22 cellular contexts compared by ENCODE assay signal in genomic region chr3:13651775-13652428, GRCh38.
DNase-seq lines count a peak whose midpoint lies in the region; ATAC-seq and TF ChIP-seq lines count a peak whose summit lies in the region.
"Had no signal": no experiment of that assay in that cellular context is flagged by ENCODE, and none has a peak within 500 bp of the region (broad histone marks: within the 10 kb centered on the region; RNA-seq: fewer than 3 reads in every experiment).

No MANE protein-coding gene starts in this region.

- peaks cover 73% of the 10 kb centered on the region for H3K4me1 Mint-ChIP-seq in activated CD4-positive, alpha-beta memory T cell treated with anti-CD3 and anti-CD28 coated beads, Interleukin-2, amount 10 ng/mL, durations not matched to agents 7 days and 5 days
- H3K4me1 Mint-ChIP-seq in activated CD4-positive, alpha-beta memory T cell treated with anti-CD3 and anti-CD28 coated beads for 36 hours (ENCODE audit: low read depth), result peaks cover 40% of the 10 kb centered on the region
- peaks cover 29 to 60% of the 10 kb centered on the region in 2 donors for H3K4me1 Mint-ChIP-seq in effector memory CD8-positive, alpha-beta T cell (ENCODE audit: low read depth in 2 of 2)
- H3K4me1 Mint-ChIP-seq in type B pancreatic cell (ENCODE audit: unreplicated experiment), result peaks cover 37% of the 10 kb centered on the region

- peaks cover 29% of the 10 kb centered on the region for H3K4me1 ChIP-seq in NT2/D1 (ENCODE audit: insufficient read depth, insufficient read length)
- H3K4me1 ChIP-seq: BE2C had no signal

- DNase-seq in activated CD4-positive, alpha-beta memory T cell treated with anti-CD3 and anti-CD28 coated beads, Interleukin-2, amount 10 ng/mL, durations not matched to agents 7 days and 5 days, result no peak
- DNase-seq in activated CD4-positive, alpha-beta memory T cell treated with anti-CD3 and anti-CD28 coated beads for 36 hours, result no peak
- no peak for DNase-seq in NT2/D1 (ENCODE audit: low read depth, low spot score)
- no peak for DNase-seq in effector memory CD8-positive, alpha-beta T cell
- DNase-seq in type B pancreatic cell (ENCODE audit: extremely low spot score, unreplicated experiment), result no peak
- no peak for DNase-seq in sciatic nerve (ENCODE audit: low spot score)
- DNase-seq: BE2C, Caco-2, DND-41, Kasumi-1, NCI-H1417 treated with DMSO at 0.1 percent for 48 hours, NCI-H187, NCI-H446, NCI-H526, PC-3, RPMI8226, SHP77 treated with DMSO at 0.1 percent for 48 hours had no signal

- H3K27me3 Mint-ChIP-seq in activated CD4-positive, alpha-beta memory T cell treated with anti-CD3 and anti-CD28 coated beads, Interleukin-2, amount 10 ng/mL, durations not matched to agents 7 days and 5 days, result peaks cover 29% of the 10 kb centered on the region
- peaks cover 14% of the 10 kb centered on the region for H3K27me3 Mint-ChIP-seq in activated CD4-positive, alpha-beta memory T cell treated with anti-CD3 and anti-CD28 coated beads for 36 hours
- H3K27me3 Mint-ChIP-seq in effector memory CD8-positive, alpha-beta T cell, result peaks cover 30 to 38% of the 10 kb centered on the region in 2 donors
- H3K27me3 Mint-ChIP-seq in type B pancreatic cell, result peaks cover 31% of the 10 kb centered on the region

- ATAC-seq in effector memory CD8-positive, alpha-beta T cell (replicated peaks), result no peak
- ATAC-seq in sciatic nerve (no peak), GM21717 (IDR thresholded peaks at IDR 0.05; ENCODE audit: unreplicated experiment) (no peak), GM18873 (IDR thresholded peaks at IDR 0.05; ENCODE audit: low FRiP score, unreplicated experiment) (no peak)
- ATAC-seq: GM12878, PC-3 had no signal

- peaks cover 59% of the 10 kb centered on the region for H3K27me3 ChIP-seq in NT2/D1 (ENCODE audit: insufficient read depth, insufficient read length)
- H3K27me3 ChIP-seq: BE2C had no signal

- intact Hi-C loops in activated CD4-positive, alpha-beta memory T cell treated with anti-CD3 and anti-CD28 coated beads for 36 hours (cut with micrococcal nuclease), result no loop called here
- intact Hi-C loops in sciatic nerve (cut with DNase I), result no loop called here

- no peaks in the 10 kb centered on the region for H3K9me3 ChIP-seq in NT2/D1 (ENCODE audit: insufficient read depth, low read length)
- H3K9me3 ChIP-seq: BE2C, Caco-2 had no signal

- H3K4me3 ChIP-seq in NT2/D1 (ENCODE audit: insufficient read length, low read depth), result no peak overlapping the region
- H3K4me3 ChIP-seq: GM12878, SK-N-MC had no signal

- no peak for TF ChIP-seq CTCF in type B pancreatic cell (conservative IDR thresholded peaks at IDR 0.05)

- POLR2A ChIA-PET in activated CD4-positive, alpha-beta memory T cell treated with anti-CD3 and anti-CD28 coated beads, Interleukin-2, amount 10 ng/mL, durations not matched to agents 7 days and 5 days (lab: Charles Lee), result interaction anchor here (1.1 to 1.8 kb wide), 5 partner anchors 156 to 239 kb away, joined by 3 to 8 read pairs (median 6); no protein-coding TSS in a partner anchor
- POLR2A ChIA-PET in activated CD4-positive, alpha-beta memory T cell treated with anti-CD3 and anti-CD28 coated beads for 36 hours (lab: Charles Lee), result no interaction called here

- peak overlapping the region; percentile 46 for H3K9ac ChIP-seq in NT2/D1 (ENCODE audit: insufficient read length, low read depth)

- no peaks in the 10 kb centered on the region for H3K36me3 Mint-ChIP-seq in activated CD4-positive, alpha-beta memory T cell treated with anti-CD3 and anti-CD28 coated beads, Interleukin-2, amount 10 ng/mL, durations not matched to agents 7 days and 5 days (ENCODE audit: low read depth)
- no peaks in the 10 kb centered on the region for H3K36me3 Mint-ChIP-seq in activated CD4-positive, alpha-beta memory T cell treated with anti-CD3 and anti-CD28 coated beads for 36 hours
- H3K36me3 Mint-ChIP-seq in effector memory CD8-positive, alpha-beta T cell (ENCODE audit: insufficient read depth), result peaks cover 11% of the 10 kb centered on the region
- H3K36me3 Mint-ChIP-seq in type B pancreatic cell, result no peaks in the 10 kb centered on the region
- H3K36me3 Mint-ChIP-seq: IgD-negative memory B cell had no signal

- peak overlapping the region; percentile 37 for H3K4me3 Mint-ChIP-seq in activated CD4-positive, alpha-beta memory T cell treated with anti-CD3 and anti-CD28 coated beads, Interleukin-2, amount 10 ng/mL, durations not matched to agents 7 days and 5 days
- H3K4me3 Mint-ChIP-seq in activated CD4-positive, alpha-beta memory T cell treated with anti-CD3 and anti-CD28 coated beads for 36 hours, result no peak overlapping the region
- H3K4me3 Mint-ChIP-seq in effector memory CD8-positive, alpha-beta T cell, result peak overlapping the region in 1 of 2 donors; percentile 13
- no peak overlapping the region for H3K4me3 Mint-ChIP-seq in type B pancreatic cell

- no peaks in the 10 kb centered on the region for H3K9me3 Mint-ChIP-seq in activated CD4-positive, alpha-beta memory T cell treated with anti-CD3 and anti-CD28 coated beads, Interleukin-2, amount 10 ng/mL, durations not matched to agents 7 days and 5 days
- no peaks in the 10 kb centered on the region for H3K9me3 Mint-ChIP-seq in activated CD4-positive, alpha-beta memory T cell treated with anti-CD3 and anti-CD28 coated beads for 36 hours
- H3K9me3 Mint-ChIP-seq in effector memory CD8-positive, alpha-beta T cell, result no peaks in the 10 kb centered on the region
- no peaks in the 10 kb centered on the region for H3K9me3 Mint-ChIP-seq in type B pancreatic cell
- H3K9me3 Mint-ChIP-seq: IgD-negative memory B cell had no signal

- CTCF ChIA-PET in activated CD4-positive, alpha-beta memory T cell treated with anti-CD3 and anti-CD28 coated beads, Interleukin-2, amount 10 ng/mL, durations not matched to agents 7 days and 5 days (lab: Charles Lee), result interaction anchor here (0.8 to 16.9 kb wide), 7 partner anchors 24 to 234 kb away, joined by 3 to 417 read pairs (median 3); partner anchors contain the start of genes HDAC11 and WNT7A
- CTCF ChIA-PET in activated CD4-positive, alpha-beta memory T cell treated with anti-CD3 and anti-CD28 coated beads for 36 hours (lab: Charles Lee), result interaction anchor here (0.6 to 17.5 kb wide), 11 partner anchors 8 to 560 kb away, joined by 3 to 567 read pairs (median 8); partner anchors contain the start of genes HDAC11 and WNT7A

- no peaks in the 10 kb centered on the region for H3K36me3 ChIP-seq in NT2/D1 (ENCODE audit: insufficient read depth, insufficient read length, low read length)
- H3K36me3 ChIP-seq: BE2C had no signal

- H3K27ac Mint-ChIP-seq in activated CD4-positive, alpha-beta memory T cell treated with anti-CD3 and anti-CD28 coated beads, Interleukin-2, amount 10 ng/mL, durations not matched to agents 7 days and 5 days, result no peak overlapping the region
- no peak overlapping the region for H3K27ac Mint-ChIP-seq in activated CD4-positive, alpha-beta memory T cell treated with anti-CD3 and anti-CD28 coated beads for 36 hours
- peak overlapping the region; percentile 26 to 33 for H3K27ac Mint-ChIP-seq in effector memory CD8-positive, alpha-beta T cell
- H3K27ac Mint-ChIP-seq in type B pancreatic cell, result peak overlapping the region; percentile 68

Comparison
In these comparisons a context has a peak if more than half of its experiments do, and no peak if none do; other contexts are left out.
1. H3K27ac Mint-ChIP-seq: peak in effector memory CD8-positive, alpha-beta T cell (2 of 2) and type B pancreatic cell (single experiment); none in activated CD4-positive, alpha-beta memory T cell treated with anti-CD3 and anti-CD28 coated beads, Interleukin-2, amount 10 ng/mL, durations not matched to agents 7 days and 5 days (single experiment) and activated CD4-positive, alpha-beta memory T cell treated with anti-CD3 and anti-CD28 coated beads for 36 hours (single experiment).